Comparison of ENCODE assay signal across 11 cellular contexts in the genomic region with DNA sequence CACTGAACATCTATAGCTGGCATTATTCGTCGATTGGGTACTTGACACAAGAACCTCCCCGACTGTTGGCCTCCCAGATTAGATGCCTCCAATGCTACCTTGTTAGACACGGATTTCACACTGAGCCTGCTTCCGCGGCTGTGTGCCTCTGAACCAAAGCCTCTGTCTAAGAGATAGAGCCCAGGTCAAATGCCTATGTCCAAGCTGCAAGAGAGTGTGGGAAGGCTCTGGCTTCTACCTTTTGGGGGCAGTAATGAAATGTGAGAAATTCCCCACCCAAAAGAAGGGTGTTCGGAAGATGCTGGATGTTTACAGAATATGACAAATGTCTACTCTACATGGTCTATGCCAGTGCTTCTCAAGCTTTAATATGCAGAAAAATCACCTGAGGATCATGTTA. TPM values are rescaled to one million over a fixed set of nuclear protein-coding genes. Genes with fewer than 3 reads are reported as not detected.
DNase-seq lines count a peak whose midpoint lies in the region; ATAC-seq and TF ChIP-seq lines count a peak whose summit lies in the region.
"Had no signal": no experiment of that assay in that cellular context is flagged by ENCODE, and none has a peak within 500 bp of the region (broad histone marks: within the 10 kb centered on the region; RNA-seq: fewer than 3 reads in every experiment).

No MANE protein-coding gene starts in this region.

- intact Hi-C loops in activated naive CD4-positive, alpha-beta T cell treated with anti-CD3 and anti-CD28 coated beads for 36 hours (cut with micrococcal nuclease): loop anchor here (5.0 kb wide), 1 partner anchor 550 kb away; the partner anchor contains the start of gene INO80

- ATAC-seq in activated naive CD4-positive, alpha-beta T cell treated with anti-CD3 and anti-CD28 coated beads, Interleukin-2, amount 50 U/mL, for 72 hours: no peak
- ATAC-seq in stimulated activated naive CD8-positive, alpha-beta T cell treated with anti-CD3 and anti-CD28 coated beads, Interleukin-15, Interleukin-2, amounts not matched to agents 100 U/mL and 50 U/mL, for 24 hours: no peak

- no peaks in the 10 kb centered on the region for H3K9me3 Mint-ChIP-seq in activated naive CD4-positive, alpha-beta T cell treated with anti-CD3 and anti-CD28 coated beads for 36 hours
- H3K9me3 Mint-ChIP-seq in activated naive CD4-positive, alpha-beta T cell treated with anti-CD3 and anti-CD28 coated beads, Interleukin-2, amount 50 U/mL, for 72 hours: no peaks in the 10 kb centered on the region
- H3K9me3 Mint-ChIP-seq: CD8-positive, alpha-beta memory T cell had no signal

- peak; percentile 33 for DNase-seq in activated naive CD4-positive, alpha-beta T cell treated with anti-CD3 and anti-CD28 coated beads for 36 hours
- DNase-seq in activated naive CD4-positive, alpha-beta T cell treated with anti-CD3 and anti-CD28 coated beads, Interleukin-2, amount 50 U/mL, for 72 hours (ENCODE audit: low spot score in 2 of 2): no peak
- peak; percentile 16 for DNase-seq in NCI-H526 treated with DMSO at 0.1 percent for 48 hours (lab: John Stamatoyannopoulos, UW)
- DNase-seq in cardiac fibroblast (ENCODE audit: low read depth in 2 of 2): peak; percentile 22 to 25
- DNase-seq in retinal pigment epithelial cell (ENCODE audit: low read depth): no peak
- DNase-seq in NCI-H1436 treated with DMSO at 0.1 percent for 48 hours (lab: John Stamatoyannopoulos, UW): no peak
- DNase-seq in stimulated activated naive CD8-positive, alpha-beta T cell treated with anti-CD3 and anti-CD28 coated beads, Interleukin-15, Interleukin-2, amounts not matched to agents 100 U/mL and 50 U/mL, for 24 hours: no peak
- no peak for DNase-seq in Kasumi-1 (lab: John Stamatoyannopoulos, UW)
- DNase-seq: CD8-positive, alpha-beta memory T cell; GOT3 had no signal

- no peaks in the 10 kb centered on the region for H3K27me3 Mint-ChIP-seq in activated naive CD4-positive, alpha-beta T cell treated with anti-CD3 and anti-CD28 coated beads for 36 hours (ENCODE audit: low read depth)

- TF ChIP-seq CTCF in cardiac fibroblast (IDR thresholded peaks at IDR 0.05; ENCODE audit: low read depth, low read length) (peak; percentile 29), retinal pigment epithelial cell (conservative IDR thresholded peaks at IDR 0.05; ENCODE audit: low read depth, low read length) (peak; percentile 40)

- no peak overlapping the region for H3K27ac Mint-ChIP-seq in activated naive CD4-positive, alpha-beta T cell treated with anti-CD3 and anti-CD28 coated beads for 36 hours
- no peak overlapping the region for H3K27ac Mint-ChIP-seq in activated naive CD4-positive, alpha-beta T cell treated with anti-CD3 and anti-CD28 coated beads, Interleukin-2, amount 50 U/mL, for 72 hours

- H3K4me3 ChIP-seq in cardiac fibroblast (replicated peaks in 1 of 2; ENCODE audit: low read depth in 2 of 2, low read length in 2 of 2) (no peak overlapping the region), retinal pigment epithelial cell (ENCODE audit: low read length) (no peak overlapping the region)
- H3K4me3 ChIP-seq: prostate gland had no signal

- CTCF ChIA-PET in activated naive CD4-positive, alpha-beta T cell treated with anti-CD3 and anti-CD28 coated beads for 36 hours (lab: Charles Lee): interaction anchor here (1.3 to 1.4 kb wide), 2 partner anchors 23 to 24 kb away, joined by 5 read pairs; no protein-coding TSS in a partner anchor

- H3K4me1 Mint-ChIP-seq in activated naive CD4-positive, alpha-beta T cell treated with anti-CD3 and anti-CD28 coated beads for 36 hours (ENCODE audit: low read depth): peaks cover 55% of the 10 kb centered on the region

- no peak overlapping the region for H3K4me3 Mint-ChIP-seq in activated naive CD4-positive, alpha-beta T cell treated with anti-CD3 and anti-CD28 coated beads for 36 hours

- H3K36me3 Mint-ChIP-seq in activated naive CD4-positive, alpha-beta T cell treated with anti-CD3 and anti-CD28 coated beads for 36 hours (ENCODE audit: low read depth): peaks cover 1% of the 10 kb centered on the region
- peaks cover 1 to 7% of the 10 kb centered on the region in 2 donors for H3K36me3 Mint-ChIP-seq in activated naive CD4-positive, alpha-beta T cell treated with anti-CD3 and anti-CD28 coated beads, Interleukin-2, amount 50 U/mL, for 72 hours

RNA-seq across cellular contexts. Expression of gene RPUSD2, which starts 2.0 kb away (rescaled TPM):
- 10 to 100 TPM; 10.9 to 12.6 TPM for total RNA-seq in activated naive CD4-positive, alpha-beta T cell treated with anti-CD3 and anti-CD28 coated beads for 36 hours
- total RNA-seq in activated naive CD4-positive, alpha-beta T cell treated with anti-CD3 and anti-CD28 coated beads, Interleukin-2, amount 50 U/mL, for 72 hours: 10 to 100 TPM; 10.1 to 12.7 TPM

RNA-seq across cellular contexts. Expression of gene CCDC32, which starts 2.3 kb away (rescaled TPM):
- 10 to 100 TPM; 25.4 to 25.8 TPM for total RNA-seq in activated naive CD4-positive, alpha-beta T cell treated with anti-CD3 and anti-CD28 coated beads for 36 hours
- total RNA-seq in activated naive CD4-positive, alpha-beta T cell treated with anti-CD3 and anti-CD28 coated beads, Interleukin-2, amount 50 U/mL, for 72 hours: 10 to 100 TPM; 24.1 to 25.0 TPM

RNA-seq across cellular contexts. Expression of gene KNL1, which starts 26.9 kb away (rescaled TPM):
- 10 to 100 TPM; 31.0 to 32.7 TPM for total RNA-seq in activated naive CD4-positive, alpha-beta T cell treated with anti-CD3 and anti-CD28 coated beads for 36 hours
- total RNA-seq in activated naive CD4-positive, alpha-beta T cell treated with anti-CD3 and anti-CD28 coated beads, Interleukin-2, amount 50 U/mL, for 72 hours: 10 to 100 TPM; 29.0 to 36.9 TPM

Comparison
In these comparisons a context has a peak if more than half of its experiments do, and no peak if none do; other contexts are left out.
1. DNase-seq: peak in activated naive CD4-positive, alpha-beta T cell treated with anti-CD3 and anti-CD28 coated beads for 36 hours (single experiment), NCI-H526 treated with DMSO at 0.1 percent for 48 hours (single experiment) and cardiac fibroblast (2 of 2); none in activated naive CD4-positive, alpha-beta T cell treated with anti-CD3 and anti-CD28 coated beads, Interleukin-2, amount 50 U/mL, for 72 hours (0 of 2), retinal pigment epithelial cell (single experiment), NCI-H1436 treated with DMSO at 0.1 percent for 48 hours (single experiment), stimulated activated naive CD8-positive, alpha-beta T cell treated with anti-CD3 and anti-CD28 coated beads, Interleukin-15, Interleukin-2, amounts not matched to agents 100 U/mL and 50 U/mL, for 24 hours (single experiment) and Kasumi-1 (0 of 2).